ENCODE assay signal across 1 cellular context in the genomic region with DNA sequence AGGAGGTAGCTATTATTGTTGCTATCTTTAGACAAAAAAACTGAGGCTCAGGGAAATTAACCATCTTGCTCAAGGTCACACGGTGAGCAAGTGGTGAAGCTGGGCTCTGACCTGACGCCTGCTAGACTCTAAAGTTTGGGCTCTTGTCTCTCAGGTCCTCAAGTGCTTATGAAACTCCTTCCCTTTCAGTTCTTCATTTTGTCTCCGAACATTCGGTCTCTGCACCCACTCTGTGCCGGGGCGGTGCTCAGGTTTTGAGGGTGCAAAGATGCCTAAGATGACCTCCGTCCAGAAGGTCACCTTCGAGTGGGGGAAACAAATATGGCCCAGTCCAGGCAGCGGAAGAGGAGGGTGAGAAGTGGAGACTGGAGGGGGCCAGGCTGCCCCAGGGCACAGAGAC.
TF ChIP-seq lines count a peak whose summit lies in the region.

No MANE protein-coding gene starts in this region.

TF ChIP-seq in GM12878, 131 proteins besides CTCF, POLR2A, EP300 and RAD21 (continued from another document):
- TF ChIP-seq, protein P1, sequence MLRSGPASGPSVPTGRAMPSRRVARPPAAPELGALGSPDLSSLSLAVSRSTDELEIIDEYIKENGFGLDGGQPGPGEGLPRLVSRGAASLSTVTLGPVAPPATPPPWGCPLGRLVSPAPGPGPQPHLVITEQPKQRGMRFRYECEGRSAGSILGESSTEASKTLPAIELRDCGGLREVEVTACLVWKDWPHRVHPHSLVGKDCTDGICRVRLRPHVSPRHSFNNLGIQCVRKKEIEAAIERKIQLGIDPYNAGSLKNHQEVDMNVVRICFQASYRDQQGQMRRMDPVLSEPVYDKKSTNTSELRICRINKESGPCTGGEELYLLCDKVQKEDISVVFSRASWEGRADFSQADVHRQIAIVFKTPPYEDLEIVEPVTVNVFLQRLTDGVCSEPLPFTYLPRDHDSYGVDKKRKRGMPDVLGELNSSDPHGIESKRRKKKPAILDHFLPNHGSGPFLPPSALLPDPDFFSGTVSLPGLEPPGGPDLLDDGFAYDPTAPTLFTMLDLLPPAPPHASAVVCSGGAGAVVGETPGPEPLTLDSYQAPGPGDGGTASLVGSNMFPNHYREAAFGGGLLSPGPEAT (IDR thresholded peaks at IDR 0.05; ENCODE audit: low read depth) = no peak; the same call in 1 of the 2 replicates
- TF ChIP-seq SPI1 (IDR thresholded peaks at IDR 0.05; ENCODE audit: borderline replicate concordance, insufficient read depth, low read depth, low read length) = peak; percentile 96
- no peak for TF ChIP-seq YBX1 (IDR thresholded peaks at IDR 0.05)
- TF ChIP-seq TCF12 (IDR thresholded peaks at IDR 0.05; ENCODE audit: low read depth, low read length) = no peak
- no peak for TF ChIP-seq NFYA (IDR thresholded peaks at IDR 0.05; ENCODE audit: borderline replicate concordance, low read depth, low read length)
